1 cellular context compared by ENCODE assay signal in the genomic region with DNA sequence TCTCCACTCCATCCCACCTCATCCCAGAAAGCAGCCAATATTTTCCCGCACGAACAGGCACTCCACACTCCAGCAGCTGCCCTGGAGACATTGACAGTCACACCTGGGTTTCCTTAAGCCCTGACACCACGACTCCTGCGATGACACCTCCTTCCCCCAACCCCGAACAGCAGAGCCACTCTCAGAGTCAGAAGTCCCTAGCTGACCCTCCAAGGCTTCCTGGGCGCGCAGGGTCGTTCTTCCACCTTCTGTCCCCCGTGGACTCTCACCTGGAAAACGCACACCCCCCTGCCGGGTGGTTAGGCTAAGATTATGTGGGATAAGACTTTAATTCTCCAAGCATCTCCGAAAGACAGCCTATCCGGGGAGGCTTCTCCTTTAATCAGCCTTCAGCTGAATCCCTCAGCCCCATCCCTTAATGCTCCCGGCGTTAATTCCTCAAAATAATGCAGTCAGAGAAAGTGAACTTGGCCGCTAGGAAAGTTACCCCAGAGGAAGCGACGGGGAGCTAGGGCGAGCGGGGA.
TF ChIP-seq lines count a peak whose summit lies in the region.

No MANE protein-coding gene starts in this region.

TF ChIP-seq in SK-N-SH treated with all-trans-retinoic acid at 6 μM for 48 hours, 23 proteins besides CTCF, POLR2A, EP300 and RAD21 (continued from another document):
- TF ChIP-seq RARB (CRISPR knock-in tag; IDR thresholded peaks at IDR 0.05) (no peak), TCF4 (CRISPR knock-in tag; IDR thresholded peaks at IDR 0.05; ENCODE audit: borderline replicate concordance) (no peak), BACH2 (CRISPR knock-in tag; IDR thresholded peaks at IDR 0.05; ENCODE audit: borderline replicate concordance) (no peak), OSR1 (CRISPR knock-in tag; IDR thresholded peaks at IDR 0.05) (no peak), ZFP3 (CRISPR knock-in tag; IDR thresholded peaks at IDR 0.05) (no peak), ZFP30 (CRISPR knock-in tag; IDR thresholded peaks at IDR 0.05) (no peak)
TF ChIP-seq in SK-N-SH treated with all-trans-retinoic acid at 6 μM for 48 hours: peak in this region for 0.
